Comparison of ENCODE assay signal across 9 cellular contexts in the genomic region with DNA sequence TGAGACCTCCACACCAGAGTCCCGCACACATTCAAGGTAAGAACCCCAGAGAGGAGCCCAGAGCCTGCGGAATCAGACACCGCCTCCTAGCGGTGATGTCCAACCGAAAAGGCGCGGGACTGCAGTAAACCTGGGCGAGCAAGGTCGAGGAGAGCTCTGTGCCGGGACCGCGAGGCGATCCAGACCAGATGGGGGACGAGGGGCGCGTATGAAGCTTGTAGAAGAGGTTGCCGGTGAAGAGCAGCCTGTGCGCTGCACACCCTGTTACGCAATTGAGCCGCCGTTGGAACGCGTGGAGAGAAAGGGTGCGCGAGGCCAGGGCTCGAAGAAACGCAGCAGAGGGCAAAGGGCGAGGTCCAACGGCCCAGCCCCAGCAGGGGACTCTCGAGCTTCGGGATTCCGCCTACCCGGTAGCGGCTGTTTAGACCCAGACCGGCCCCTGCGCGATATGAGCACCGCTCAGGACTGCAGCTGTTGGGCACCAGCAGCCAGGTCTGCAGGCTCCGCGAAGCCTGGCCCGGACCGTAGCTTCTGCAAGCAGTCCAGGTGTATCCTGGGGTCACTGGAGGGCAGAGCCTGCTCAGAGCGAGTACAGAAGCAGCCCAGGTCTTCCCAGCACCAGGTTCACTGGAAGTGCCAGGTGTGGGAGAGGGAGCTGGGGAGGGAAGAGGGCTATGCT.
DNase-seq lines count a peak whose midpoint lies in the region; ATAC-seq and TF ChIP-seq lines count a peak whose summit lies in the region.
"Had no signal": no experiment of that assay in that cellular context is flagged by ENCODE, and none has a peak within 500 bp of the region (broad histone marks: within the 10 kb centered on the region; RNA-seq: fewer than 3 reads in every experiment).

No MANE protein-coding gene starts in this region.

- peaks cover 3% of the 10 kb centered on the region for H3K36me3 Mint-ChIP-seq in activated CD4-positive, alpha-beta T cell treated with anti-CD3 and anti-CD28 coated beads for 36 hours (ENCODE audit: low read depth)

- no peaks in the 10 kb centered on the region for H3K27me3 Mint-ChIP-seq in activated CD4-positive, alpha-beta T cell treated with anti-CD3 and anti-CD28 coated beads for 36 hours

- in situ Hi-C loops in astrocyte of the spinal cord (cut with HindIII; ENCODE audit: low sequenced_read_pairs), result no loop called here

- H3K27ac ChIP-seq in stomach, result no peak overlapping the region

- H3K4me1 ChIP-seq in stomach, result peaks cover 0 to 12% (median 9%) of the 10 kb centered on the region in 4 donors

- CTCF ChIA-PET in activated CD4-positive, alpha-beta T cell treated with anti-CD3 and anti-CD28 coated beads for 36 hours (lab: Charles Lee), result interaction anchor here (0.6 to 2.6 kb wide), 10 partner anchors 9 to 434 kb away, joined by 3 to 10 read pairs (median 4); a partner anchor contains a TSS

- POLR2A ChIA-PET in activated CD4-positive, alpha-beta T cell treated with anti-CD3 and anti-CD28 coated beads for 36 hours (lab: Charles Lee), result no interaction called here

- H3K4me1 Mint-ChIP-seq in activated CD4-positive, alpha-beta T cell treated with anti-CD3 and anti-CD28 coated beads for 36 hours, result peaks cover 15% of the 10 kb centered on the region

- no peaks in the 10 kb centered on the region for H3K36me3 ChIP-seq in stomach

- no peaks in the 10 kb centered on the region for H3K9me3 ChIP-seq in stomach

- TF ChIP-seq CTCF in astrocyte of the spinal cord (IDR thresholded peaks at IDR 0.05; ENCODE audit: low read depth, low read length) (peak; percentile 31), stomach (IDR thresholded peaks at IDR 0.05) (no peak)

- no peak for TF ChIP-seq EP300 in stomach (IDR thresholded peaks at IDR 0.05)

- TF ChIP-seq POLR2A in stomach (IDR thresholded peaks at IDR 0.05), result no peak

- no peak overlapping the region for H3K4me3 ChIP-seq in astrocyte of the spinal cord (ENCODE audit: low read depth, low read length)
- peak overlapping the region in 3 of 4 donors; percentile 11 to 32 (median 13) for H3K4me3 ChIP-seq in stomach

- no peak overlapping the region for H3K4me3 Mint-ChIP-seq in activated CD4-positive, alpha-beta T cell treated with anti-CD3 and anti-CD28 coated beads for 36 hours
- H3K4me3 Mint-ChIP-seq: T-helper 1 cell treated with Interleukin-12 subunit alpha and Interleukin-12 subunit beta and Interleukin-4 antibody, amounts not matched to agents 30 μg/mL and 1 μg/mL, for 36 hours had no signal

- peaks cover 0 to 31% (median 0%) of the 10 kb centered on the region in 3 donors for H3K27me3 ChIP-seq in stomach

- no peak overlapping the region for H3K27ac Mint-ChIP-seq in activated CD4-positive, alpha-beta T cell treated with anti-CD3 and anti-CD28 coated beads for 36 hours
- H3K27ac Mint-ChIP-seq: T-helper 1 cell treated with Interleukin-12 subunit alpha and Interleukin-12 subunit beta and Interleukin-4 antibody, amounts not matched to agents 30 μg/mL and 1 μg/mL, for 36 hours had no signal

- intact Hi-C loops in activated CD4-positive, alpha-beta T cell treated with anti-CD3 and anti-CD28 coated beads for 36 hours (cut with DNase I, micrococcal nuclease), result no loop called here
- intact Hi-C loops in stomach (cut with DNase I; ENCODE audit: low total_unique reads), result no loop called here

- peak; percentile 60 for ATAC-seq in activated CD4-positive, alpha-beta T cell treated with anti-CD3 and anti-CD28 coated beads for 36 hours
- ATAC-seq in left lobe of liver, result peak; percentile 86
- ATAC-seq in GM18909 (IDR thresholded peaks at IDR 0.05; ENCODE audit: poor library complexity, unreplicated experiment), result no peak
- no peak for ATAC-seq in HG02852 (IDR thresholded peaks at IDR 0.05; ENCODE audit: unreplicated experiment)

- DNase-seq in activated CD4-positive, alpha-beta T cell treated with anti-CD3 and anti-CD28 coated beads for 36 hours, result peak; percentile 67
- DNase-seq in activated CD4-positive, alpha-beta T cell treated with anti-CD3 and anti-CD28 coated beads, Interleukin-2, amount 50 U/mL, for 4 hours, result no peak
- DNase-seq in astrocyte of the spinal cord (ENCODE audit: low read depth, low spot score) (no peak), left lobe of liver (ENCODE audit: low spot score) (peak; percentile 67), stomach (peak; percentile 25), anterior cingulate cortex (lab: John Stamatoyannopoulos, UW) (no peak)

- WGBS in stomach, 5 donors, result 14 to 19% (median 16%) methylated on average over 36 to 43 of the region's 43 CpGs

- no peaks in the 10 kb centered on the region for H3K9me3 Mint-ChIP-seq in activated CD4-positive, alpha-beta T cell treated with anti-CD3 and anti-CD28 coated beads for 36 hours (ENCODE audit: low read depth)
- H3K9me3 Mint-ChIP-seq: T-helper 1 cell treated with Interleukin-12 subunit alpha and Interleukin-12 subunit beta and Interleukin-4 antibody, amounts not matched to agents 30 μg/mL and 1 μg/mL, for 36 hours had no signal

Comparison
In these comparisons a context has a peak if more than half of its experiments do, and no peak if none do; other contexts are left out.
1. DNase-seq: peak in activated CD4-positive, alpha-beta T cell treated with anti-CD3 and anti-CD28 coated beads for 36 hours (single experiment), left lobe of liver (single experiment) and stomach (single experiment); none in activated CD4-positive, alpha-beta T cell treated with anti-CD3 and anti-CD28 coated beads, Interleukin-2, amount 50 U/mL, for 4 hours (0 of 2), astrocyte of the spinal cord (single experiment) and anterior cingulate cortex (0 of 58).
2. ATAC-seq: peak in activated CD4-positive, alpha-beta T cell treated with anti-CD3 and anti-CD28 coated beads for 36 hours (single experiment) and left lobe of liver (single experiment); none in GM18909 (single experiment) and HG02852 (single experiment).